ENCODE assay signal across 20 cellular contexts in genomic region chr1:229137274-229137673, GRCh38.
DNase-seq lines count a peak whose midpoint lies in the region; ATAC-seq, FAIRE-seq and TF ChIP-seq lines count a peak whose summit lies in the region.
"Had no signal": no experiment of that assay in that cellular context is flagged by ENCODE, and none has a peak within 500 bp of the region (broad histone marks: within the 10 kb centered on the region; RNA-seq: fewer than 3 reads in every experiment).

No MANE protein-coding gene starts in this region.

- H3K4me1 ChIP-seq in BLaER1 treated with 17β-estradiol and CSF1 and Interleukin-3, amounts not matched to agents 10 nM and 100 nM = peaks cover 43 to 87% (median 52%) of the 10 kb centered on the region in 10 experiments
- H3K4me1 ChIP-seq in OCI-LY7 (ENCODE audit: insufficient read depth, low read length, poor library complexity, severe bottlenecking) = peaks cover 15% of the 10 kb centered on the region

- H3K27me3 Mint-ChIP-seq in naive thymus-derived CD8-positive, alpha-beta T cell = no peaks in the 10 kb centered on the region
- H3K27me3 Mint-ChIP-seq: CD4-positive, alpha-beta memory T cell; IgD-negative memory B cell had no signal

- peaks cover 22 to 43% (median 35%) of the 10 kb centered on the region in 11 experiments for H3K9me3 ChIP-seq in BLaER1 treated with 17β-estradiol and CSF1 and Interleukin-3, amounts not matched to agents 10 nM and 100 nM (replicated peaks in 1 of 11)
- H3K9me3 ChIP-seq in OCI-LY7 (ENCODE audit: low read length) = peaks cover 11% of the 10 kb centered on the region; the same call in 1 of the 2 replicates

- H3K9me2 ChIP-seq in OCI-LY7 (ENCODE audit: insufficient read depth, low read length) = no peaks in the 10 kb centered on the region

- no peaks in the 10 kb centered on the region for H3K79me2 ChIP-seq in OCI-LY7 (ENCODE audit: insufficient read depth, low read depth, low read length)

- H3K27ac Mint-ChIP-seq in naive thymus-derived CD8-positive, alpha-beta T cell = peak overlapping the region in 6 of 10 donors; percentile 48 to 96 (median 72)
- H3K27ac Mint-ChIP-seq: IgD-negative memory B cell had no signal

- peak overlapping the region; percentile 48; the same call in 1 of the 2 replicates for H2AFZ ChIP-seq in OCI-LY7 (ENCODE audit: low read length)

- TF ChIP-seq POLR2A in GM12891 (IDR thresholded peaks at IDR 0.05; ENCODE audit: low read depth, low read length) = no peak

- FAIRE-seq in GM12891 (lab: Jason Lieb, UNC) = no peak
- FAIRE-seq: D721Med, G401.6, GM18507, H54, HTR-8/SVneo had no signal

- H3K4me1 Mint-ChIP-seq in naive thymus-derived CD8-positive, alpha-beta T cell = peaks cover 13 to 49% (median 42%) of the 10 kb centered on the region in 4 donors

- intact Hi-C loops in OCI-LY7 (cut with micrococcal nuclease; ENCODE audit: unreplicated experiment) = no loop called here

- BruUV-seq in OCI-LY7 (replicated peaks; lab: Mats Ljungman, UMichigan) = no TSS peak

- H3K27ac ChIP-seq in BLaER1 treated with 17β-estradiol and CSF1 and Interleukin-3, amounts not matched to agents 10 nM and 100 nM = peak overlapping the region in 10 of 11 experiments; percentile 20 to 63 (median 34); a peak in 13 of 22 replicates
- peak overlapping the region; percentile 8 for H3K27ac ChIP-seq in OCI-LY7 (ENCODE audit: low read depth, low read length, poor library complexity, severe bottlenecking)

- H3K9me3 Mint-ChIP-seq in naive thymus-derived CD8-positive, alpha-beta T cell = peaks cover 0 to 25% (median 17%) of the 10 kb centered on the region in 9 donors

- H3K4me3 Mint-ChIP-seq in naive thymus-derived CD8-positive, alpha-beta T cell = peak overlapping the region in 5 of 10 donors; percentile 26 to 60 (median 44)

- POLR2A ChIA-PET in OCI-LY7 (lab: Charles Lee) = no interaction called here
- POLR2A ChIA-PET in naive thymus-derived CD8-positive, alpha-beta T cell (lab: Charles Lee) = interaction anchor here (0.6 kb wide), 2 partner anchors 21 to 333 kb away, joined by 4 to 5 read pairs; no protein-coding TSS in a partner anchor

- no peak for DNase-seq in GM12891 (ENCODE audit: insufficient read length, low spot score)
- no peak for DNase-seq in OCI-LY7 (ENCODE audit: low spot score)
- DNase-seq in naive thymus-derived CD8-positive, alpha-beta T cell = no peak
- no peak for DNase-seq in central memory CD4-positive, alpha-beta T cell
- no peak for DNase-seq in GM19240 (ENCODE audit: insufficient read length, low spot score)
- DNase-seq: CD4-positive, alpha-beta memory T cell; DMS79 treated with DMSO at 0.1 percent for 48 hours; NCI-H1436; NCI-H2081 treated with DMSO at 0.1 percent for 48 hours; NCI-H510A; SHP77 treated with DMSO at 0.1 percent for 48 hours had no signal

- H3K27me3 ChIP-seq in BLaER1 treated with 17β-estradiol and CSF1 and Interleukin-3, amounts not matched to agents 10 nM and 100 nM = no peaks in the 10 kb centered on the region

- H3K4me2 ChIP-seq in BLaER1 treated with 17β-estradiol and CSF1 and Interleukin-3, amounts not matched to agents 10 nM and 100 nM = peak overlapping the region; percentile 72 to 96 (median 79)
- H3K4me2 ChIP-seq in OCI-LY7 (ENCODE audit: low read length) = peak overlapping the region; percentile 26

- H4K20me1 ChIP-seq in BLaER1 treated with 17β-estradiol and CSF1 and Interleukin-3, amounts not matched to agents 10 nM and 100 nM = no peaks in the 10 kb centered on the region
- H4K20me1 ChIP-seq in OCI-LY7 (ENCODE audit: insufficient read depth, low read length) = no peaks in the 10 kb centered on the region

- peaks cover 0 to 21% (median 7%) of the 10 kb centered on the region in 3 donors for H3K36me3 Mint-ChIP-seq in naive thymus-derived CD8-positive, alpha-beta T cell
- H3K36me3 Mint-ChIP-seq: IgD-negative memory B cell had no signal

- CTCF ChIA-PET in OCI-LY7 (lab: Charles Lee; ENCODE audit: unreplicated experiment) = no interaction called here

- peaks cover 0 to 5% (median 0%) of the 10 kb centered on the region in 11 experiments; a peak in 1 of 22 replicates for H3K36me3 ChIP-seq in BLaER1 treated with 17β-estradiol and CSF1 and Interleukin-3, amounts not matched to agents 10 nM and 100 nM
- no peaks in the 10 kb centered on the region for H3K36me3 ChIP-seq in OCI-LY7 (ENCODE audit: insufficient read depth, low read length)

- ATAC-seq in naive thymus-derived CD8-positive, alpha-beta T cell = no peak
- no peak for ATAC-seq in HG02981 (IDR thresholded peaks at IDR 0.05; ENCODE audit: unreplicated experiment)
- ATAC-seq in GM19397 (IDR thresholded peaks at IDR 0.05; ENCODE audit: unreplicated experiment) = no peak

- no peak for TF ChIP-seq CTCF in OCI-LY7 (conservative IDR thresholded peaks at IDR 0.05; ENCODE audit: low read length)

- peak overlapping the region in 1 of 10 experiments; percentile 28; a peak in 1 of 20 replicates for H3K4me3 ChIP-seq in BLaER1 treated with 17β-estradiol and CSF1 and Interleukin-3, amounts not matched to agents 10 nM and 100 nM
- no peak overlapping the region for H3K4me3 ChIP-seq in OCI-LY7 (ENCODE audit: low read depth, low read length, poor library complexity, severe bottlenecking)

- H3K9ac ChIP-seq in BLaER1 treated with 17β-estradiol and CSF1 and Interleukin-3, amounts not matched to agents 10 nM and 100 nM = peak overlapping the region in 4 of 11 experiments; percentile 9 to 32 (median 18); a peak in 3 of 22 replicates

TF ChIP-seq in GM12891, 5 proteins besides CTCF, POLR2A, EP300 and RAD21:
- TF ChIP-seq SPI1 (IDR thresholded peaks at IDR 0.05; ENCODE audit: low read depth, low read length) = peak; percentile 89
- no peak for TF ChIP-seq POU2F2 (IDR thresholded peaks at IDR 0.05; ENCODE audit: low read depth, low read length)
- TF ChIP-seq POLR2AphosphoS5 (IDR thresholded peaks at IDR 0.05; ENCODE audit: low read depth, low read length) = no peak
- TF ChIP-seq PAX5 (IDR thresholded peaks at IDR 0.05; ENCODE audit: insufficient read depth, low read length, severe bottlenecking) = no peak
- no peak for TF ChIP-seq TAF1 (IDR thresholded peaks at IDR 0.05; ENCODE audit: low read depth, low read length)
